In genomic region chr6:135910943-135911618, GRCh38 we compare ENCODE assay signal across 1 cellular context.
TF ChIP-seq lines count a peak whose summit lies in the region.

No MANE protein-coding gene starts in this region.

TF ChIP-seq in IMR-90, 13 proteins besides CTCF, POLR2A, EP300 and RAD21 (continued from another document):
- no peak for TF ChIP-seq MAFK (IDR thresholded peaks at IDR 0.05; ENCODE audit: low read depth, low read length)
- TF ChIP-seq MAZ (IDR thresholded peaks at IDR 0.05; ENCODE audit: borderline replicate concordance, low read depth, low read length): no peak
